ENCODE assay signal across 26 cellular contexts in genomic region chr2:3543023-3543683, GRCh38. TPM values are rescaled to one million over a fixed set of nuclear protein-coding genes. Genes with fewer than 3 reads are reported as not detected.
"Had no signal": no experiment of that assay in that cellular context is flagged by ENCODE, and none has a peak within 500 bp of the region (broad histone marks: within the 10 kb centered on the region; RNA-seq: fewer than 3 reads in every experiment).

No MANE protein-coding gene starts in this region.

- H3K27me3 ChIP-seq: Peyer's patch had no signal

- DNase-seq: activated B cell treated with CpG ODN at 0.5 μM for 24 hours; activated CD4-positive, alpha-beta T cell treated with anti-CD3 and anti-CD28 coated beads for 1 hour; activated CD4-positive, alpha-beta T cell treated with anti-CD3 and anti-CD28 coated beads, Interleukin-2, amount 10 ng/mL, durations not matched to agents 24 days and 14 days; activated CD4-positive, alpha-beta T cell treated with anti-CD3 and anti-CD28 coated beads, Interleukin-2, amount 50 U/mL, for 48 hours; activated CD8-positive, alpha-beta memory T cell treated with anti-CD3 and anti-CD28 coated beads, Interleukin-2, amount 10 ng/mL, durations not matched to agents 7 days and 5 days; activated gamma-delta T cell; activated naive CD4-positive, alpha-beta T cell treated with anti-CD3 and anti-CD28 coated beads for 36 hours; activated T-cell treated with anti-CD3 and anti-CD28 coated beads, Interleukin-2, amount 50 U/mL, for 48 hours; amygdala; caudate nucleus; NCI-H1105 treated with DMSO at 0.1 percent for 48 hours; NCI-H1436 treated with DMSO at 0.1 percent for 48 hours; NCI-H187 treated with DMSO at 0.1 percent for 48 hours; NCI-H2081 treated with DMSO at 0.1 percent for 48 hours; NCI-H446; NCI-H524; Peyer's patch; SHP77 treated with DMSO at 0.1 percent for 48 hours; T-helper 9 cell had no signal

- H3K4me3 Mint-ChIP-seq: activated B cell treated with CpG ODN at 0.5 μM for 24 hours; activated CD4-positive, alpha-beta T cell treated with anti-CD3 and anti-CD28 coated beads, Interleukin-2, amount 10 ng/mL, durations not matched to agents 24 days and 14 days; activated CD8-positive, alpha-beta memory T cell treated with anti-CD3 and anti-CD28 coated beads, Interleukin-2, amount 10 ng/mL, durations not matched to agents 7 days and 5 days; activated naive CD4-positive, alpha-beta T cell treated with anti-CD3 and anti-CD28 coated beads for 36 hours; activated naive CD8-positive, alpha-beta T cell; activated T-helper 17 cell treated with anti-CD3 and anti-CD28 coated beads, Interleukin-2, amount 50 U/mL, for 72 hours; brain; T-helper 1 cell treated with Interleukin-12 subunit alpha and Interleukin-12 subunit beta and Interleukin-4 antibody, amounts not matched to agents 30 μg/mL and 1 μg/mL, for 36 hours had no signal

- H3K27ac Mint-ChIP-seq: activated B cell treated with CpG ODN at 0.5 μM for 24 hours; activated CD4-positive, alpha-beta T cell treated with anti-CD3 and anti-CD28 coated beads, Interleukin-2, amount 10 ng/mL, durations not matched to agents 24 days and 14 days; activated CD8-positive, alpha-beta memory T cell treated with anti-CD3 and anti-CD28 coated beads, Interleukin-2, amount 10 ng/mL, durations not matched to agents 7 days and 5 days; activated naive CD4-positive, alpha-beta T cell treated with anti-CD3 and anti-CD28 coated beads for 36 hours; activated naive CD8-positive, alpha-beta T cell; activated T-helper 17 cell treated with anti-CD3 and anti-CD28 coated beads, Interleukin-2, amount 50 U/mL, for 72 hours; T-helper 1 cell treated with Interleukin-12 subunit alpha and Interleukin-12 subunit beta and Interleukin-4 antibody, amounts not matched to agents 30 μg/mL and 1 μg/mL, for 36 hours had no signal

- H3K27me3 Mint-ChIP-seq: activated B cell treated with CpG ODN at 0.5 μM for 24 hours; activated CD4-positive, alpha-beta T cell treated with anti-CD3 and anti-CD28 coated beads, Interleukin-2, amount 10 ng/mL, durations not matched to agents 24 days and 14 days; activated CD8-positive, alpha-beta memory T cell treated with anti-CD3 and anti-CD28 coated beads, Interleukin-2, amount 10 ng/mL, durations not matched to agents 7 days and 5 days; activated naive CD8-positive, alpha-beta T cell; activated T-helper 17 cell treated with anti-CD3 and anti-CD28 coated beads, Interleukin-2, amount 50 U/mL, for 72 hours; brain had no signal

- H3K4me1 ChIP-seq: Peyer's patch had no signal

- H3K9me3 ChIP-seq: Peyer's patch had no signal

- ATAC-seq: activated CD8-positive, alpha-beta memory T cell treated with anti-CD3 and anti-CD28 coated beads, Interleukin-2, amount 10 ng/mL, durations not matched to agents 7 days and 5 days; activated T-helper 17 cell treated with anti-CD3 and anti-CD28 coated beads, Interleukin-2, amount 50 U/mL, for 72 hours had no signal

- H3K27ac ChIP-seq: Peyer's patch, RWPE1 had no signal

- H3K4me3 ChIP-seq: Peyer's patch had no signal

- H3K9me3 Mint-ChIP-seq: activated B cell treated with CpG ODN at 0.5 μM for 24 hours; activated CD4-positive, alpha-beta T cell treated with anti-CD3 and anti-CD28 coated beads, Interleukin-2, amount 10 ng/mL, durations not matched to agents 24 days and 14 days; activated naive CD4-positive, alpha-beta T cell treated with anti-CD3 and anti-CD28 coated beads for 36 hours; activated T-helper 17 cell treated with anti-CD3 and anti-CD28 coated beads, Interleukin-2, amount 50 U/mL, for 72 hours; T-helper 1 cell treated with Interleukin-12 subunit alpha and Interleukin-12 subunit beta and Interleukin-4 antibody, amounts not matched to agents 30 μg/mL and 1 μg/mL, for 36 hours had no signal

- H3K4me1 Mint-ChIP-seq: activated B cell treated with CpG ODN at 0.5 μM for 24 hours; activated CD8-positive, alpha-beta memory T cell treated with anti-CD3 and anti-CD28 coated beads, Interleukin-2, amount 10 ng/mL, durations not matched to agents 7 days and 5 days; activated T-helper 17 cell treated with anti-CD3 and anti-CD28 coated beads, Interleukin-2, amount 50 U/mL, for 72 hours; brain had no signal

RNA-seq across cellular contexts. Expression of gene COLEC11, which starts 51.8 kb away (rescaled TPM):
- total RNA-seq: activated B cell treated with CpG ODN at 0.5 μM for 24 hours, astrocyte, SK-MEL-5 had no signal
